In the genomic region with DNA sequence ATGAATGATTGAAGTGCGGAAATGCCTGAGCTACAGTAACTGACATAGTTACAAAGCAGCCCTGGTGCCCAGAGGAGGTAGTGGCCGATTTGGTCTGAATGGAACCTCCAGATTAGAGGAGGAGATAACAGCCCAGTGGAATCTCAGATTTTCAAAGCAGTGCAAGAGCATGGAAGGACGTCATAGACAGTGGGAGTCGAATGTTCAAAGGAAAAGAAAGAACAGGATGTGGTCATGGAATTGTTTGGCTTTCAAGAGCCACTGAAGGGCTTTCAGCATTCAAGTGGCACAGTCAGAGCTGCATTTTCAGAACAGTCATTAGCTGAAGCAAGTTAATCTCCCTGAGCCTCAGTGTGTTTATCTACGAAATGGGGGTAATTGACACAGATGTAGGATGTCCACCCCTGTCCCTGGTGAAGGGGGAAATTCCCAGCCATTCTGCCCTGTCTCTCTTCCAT, we compare ENCODE assay signal across 14 cellular contexts.
DNase-seq lines count a peak whose midpoint lies in the region; ATAC-seq and TF ChIP-seq lines count a peak whose summit lies in the region.
"Had no signal": no experiment of that assay in that cellular context is flagged by ENCODE, and none has a peak within 500 bp of the region (broad histone marks: within the 10 kb centered on the region; RNA-seq: fewer than 3 reads in every experiment).

No MANE protein-coding gene starts in this region.

- no peaks in the 10 kb centered on the region for H4K20me1 ChIP-seq in smooth muscle cell (ENCODE audit: low read depth)

- peak overlapping the region; percentile 20 for H3K27ac Mint-ChIP-seq in T-helper 1 cell treated with Interleukin-12 subunit alpha and Interleukin-12 subunit beta and Interleukin-4 antibody, amounts not matched to agents 30 μg/mL and 1 μg/mL, for 36 hours

- no peak overlapping the region for H3K9ac ChIP-seq in smooth muscle cell (ENCODE audit: low read depth)

- H3K4me1 Mint-ChIP-seq in T-helper 1 cell treated with Interleukin-12 subunit alpha and Interleukin-12 subunit beta and Interleukin-4 antibody, amounts not matched to agents 30 μg/mL and 1 μg/mL, for 36 hours (ENCODE audit: low read depth) = peaks cover 15% of the 10 kb centered on the region

- H3K4me2 ChIP-seq in smooth muscle cell = peak overlapping the region; percentile 37
- H3K4me2 ChIP-seq: A549 had no signal

- no peak overlapping the region for H2AFZ ChIP-seq in smooth muscle cell (ENCODE audit: low read depth)

- H3K27me3 ChIP-seq in smooth muscle cell (ENCODE audit: low read depth) = no peaks in the 10 kb centered on the region

- H3K79me2 ChIP-seq in smooth muscle cell (ENCODE audit: low read depth) = no peaks in the 10 kb centered on the region

- H3K36me3 Mint-ChIP-seq in T-helper 1 cell treated with Interleukin-12 subunit alpha and Interleukin-12 subunit beta and Interleukin-4 antibody, amounts not matched to agents 30 μg/mL and 1 μg/mL, for 36 hours (ENCODE audit: low read depth) = peaks cover 28% of the 10 kb centered on the region

- peaks cover 9% of the 10 kb centered on the region for H3K4me1 ChIP-seq in smooth muscle cell (ENCODE audit: low read depth)
- H3K4me1 ChIP-seq: A549 had no signal

- peak; percentile 63 for DNase-seq in NCI-H1436 (lab: John Stamatoyannopoulos, UW)
- no peak for DNase-seq in NCI-H1436 treated with DMSO at 0.1 percent for 48 hours (lab: John Stamatoyannopoulos, UW)
- DNase-seq in astrocyte of the spinal cord (ENCODE audit: low read depth, low spot score) = peak; percentile 22
- no peak for DNase-seq in smooth muscle cell (lab: John Stamatoyannopoulos, UW; ENCODE audit: unreplicated experiment)
- DNase-seq in DMS114 treated with DMSO at 0.1 percent for 48 hours (lab: John Stamatoyannopoulos, UW; ENCODE audit: unreplicated experiment) = no peak
- DNase-seq in iPS-NIHi7 (ENCODE audit: extremely low spot score) = no peak
- DNase-seq: amniotic stem cell, kidney glomerular epithelial cell, NCI-H82, retina had no signal

- H3K9me3 ChIP-seq in smooth muscle cell (replicated peaks; ENCODE audit: low read depth) = no peaks in the 10 kb centered on the region
- H3K9me3 ChIP-seq: A549 had no signal

- TF ChIP-seq CTCF in astrocyte of the spinal cord (IDR thresholded peaks at IDR 0.05; ENCODE audit: low read depth, low read length) = no peak
- no peak for TF ChIP-seq CTCF in smooth muscle cell (IDR thresholded peaks at IDR 0.05; ENCODE audit: borderline replicate concordance, insufficient read depth, poor library complexity, severe bottlenecking)

- H3K4me3 ChIP-seq in astrocyte of the spinal cord (ENCODE audit: low read depth, low read length) (no peak overlapping the region), smooth muscle cell (no peak overlapping the region)
- H3K4me3 ChIP-seq: A549 had no signal

- no peaks in the 10 kb centered on the region for H3K36me3 ChIP-seq in smooth muscle cell (ENCODE audit: low read depth)

- peak overlapping the region; percentile 82 for H3K27ac ChIP-seq in smooth muscle cell (ENCODE audit: low read depth)
- H3K27ac ChIP-seq: A549, epithelial cell of prostate had no signal

- 21% methylated on average over 5 of the region's 5 CpGs for WGBS in smooth muscle cell (ENCODE audit: low lambda C conversion rate)

- H3K4me3 Mint-ChIP-seq in T-helper 1 cell treated with Interleukin-12 subunit alpha and Interleukin-12 subunit beta and Interleukin-4 antibody, amounts not matched to agents 30 μg/mL and 1 μg/mL, for 36 hours = peak overlapping the region; percentile 5

- no peaks in the 10 kb centered on the region for H3K27me3 Mint-ChIP-seq in T-helper 1 cell treated with Interleukin-12 subunit alpha and Interleukin-12 subunit beta and Interleukin-4 antibody, amounts not matched to agents 30 μg/mL and 1 μg/mL, for 36 hours (ENCODE audit: low read depth)

- in situ Hi-C loops in astrocyte of the spinal cord (cut with HindIII; ENCODE audit: low sequenced_read_pairs) = no loop called here

- no peak for ATAC-seq in GM21737 (IDR thresholded peaks at IDR 0.05; ENCODE audit: unreplicated experiment)

- peaks cover 4% of the 10 kb centered on the region for H3K9me3 Mint-ChIP-seq in T-helper 1 cell treated with Interleukin-12 subunit alpha and Interleukin-12 subunit beta and Interleukin-4 antibody, amounts not matched to agents 30 μg/mL and 1 μg/mL, for 36 hours

- H3F3A ChIP-seq in smooth muscle cell (ENCODE audit: low read depth) = peaks cover 19% of the 10 kb centered on the region

Comparison
In these comparisons a context has a peak if more than half of its experiments do, and no peak if none do; other contexts are left out.
1. DNase-seq: peak in NCI-H1436 (single experiment) and astrocyte of the spinal cord (single experiment); none in NCI-H1436 treated with DMSO at 0.1 percent for 48 hours (single experiment), smooth muscle cell (single experiment), DMS114 treated with DMSO at 0.1 percent for 48 hours (single experiment) and iPS-NIHi7 (single experiment).